ENCODE assay signal across 1 cellular context in the genomic region with DNA sequence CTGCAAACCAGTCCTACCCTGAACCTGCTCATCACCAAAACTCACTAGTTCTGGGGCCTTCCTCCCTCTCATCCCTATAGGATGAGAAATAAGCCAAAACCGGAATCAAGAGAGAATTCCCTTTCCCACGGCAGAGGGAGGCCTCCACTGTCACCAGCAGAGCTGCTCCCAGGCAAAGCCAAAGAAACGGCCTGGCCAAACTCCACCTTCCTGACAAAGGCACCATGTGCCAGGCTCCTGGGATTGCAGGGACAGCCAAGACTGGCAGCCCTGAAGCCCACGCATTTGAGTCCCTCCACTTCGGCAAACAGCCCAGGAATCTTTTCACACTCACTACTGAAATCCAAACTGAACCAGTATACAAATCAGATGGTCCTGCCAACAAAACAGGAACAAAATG.
TF ChIP-seq lines count a peak whose summit lies in the region.

No MANE protein-coding gene starts in this region.

TF ChIP-seq in liver, 16 proteins besides CTCF, POLR2A, EP300 and RAD21 (continued from another document):
- TF ChIP-seq EGR1 (IDR thresholded peaks at IDR 0.05; ENCODE audit: low read depth in 2 of 2) (peak; percentile 71 to 80), SP1 (IDR thresholded peaks at IDR 0.05) (peak; percentile 32), TAF1 (conservative IDR thresholded peaks at IDR 0.05) (no peak), REST (IDR thresholded peaks at IDR 0.05) (no peak), ATF3 (IDR thresholded peaks at IDR 0.05) (no peak), HNF4A (conservative IDR thresholded peaks at IDR 0.05) (peak; percentile 63 to 73)
- TF ChIP-seq, protein P1, sequence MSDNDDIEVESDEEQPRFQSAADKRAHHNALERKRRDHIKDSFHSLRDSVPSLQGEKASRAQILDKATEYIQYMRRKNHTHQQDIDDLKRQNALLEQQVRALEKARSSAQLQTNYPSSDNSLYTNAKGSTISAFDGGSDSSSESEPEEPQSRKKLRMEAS (IDR thresholded peaks at IDR 0.05): peak; percentile 64
- TF ChIP-seq, protein P2, sequence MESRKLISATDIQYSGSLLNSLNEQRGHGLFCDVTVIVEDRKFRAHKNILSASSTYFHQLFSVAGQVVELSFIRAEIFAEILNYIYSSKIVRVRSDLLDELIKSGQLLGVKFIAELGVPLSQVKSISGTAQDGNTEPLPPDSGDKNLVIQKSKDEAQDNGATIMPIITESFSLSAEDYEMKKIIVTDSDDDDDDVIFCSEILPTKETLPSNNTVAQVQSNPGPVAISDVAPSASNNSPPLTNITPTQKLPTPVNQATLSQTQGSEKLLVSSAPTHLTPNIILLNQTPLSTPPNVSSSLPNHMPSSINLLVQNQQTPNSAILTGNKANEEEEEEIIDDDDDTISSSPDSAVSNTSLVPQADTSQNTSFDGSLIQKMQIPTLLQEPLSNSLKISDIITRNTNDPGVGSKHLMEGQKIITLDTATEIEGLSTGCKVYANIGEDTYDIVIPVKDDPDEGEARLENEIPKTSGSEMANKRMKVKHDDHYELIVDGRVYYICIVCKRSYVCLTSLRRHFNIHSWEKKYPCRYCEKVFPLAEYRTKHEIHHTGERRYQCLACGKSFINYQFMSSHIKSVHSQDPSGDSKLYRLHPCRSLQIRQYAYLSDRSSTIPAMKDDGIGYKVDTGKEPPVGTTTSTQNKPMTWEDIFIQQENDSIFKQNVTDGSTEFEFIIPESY (IDR thresholded peaks at IDR 0.05): no peak
